Comparison of ENCODE assay signal across 18 cellular contexts in genomic region chr17:70102531-70102930, GRCh38. TPM values are rescaled to one million over a fixed set of nuclear protein-coding genes. Genes with fewer than 3 reads are reported as not detected.
DNase-seq lines count a peak whose midpoint lies in the region; TF ChIP-seq lines count a peak whose summit lies in the region.
"Had no signal": no experiment of that assay in that cellular context is flagged by ENCODE, and none has a peak within 500 bp of the region (broad histone marks: within the 10 kb centered on the region; RNA-seq: fewer than 3 reads in every experiment).

No MANE protein-coding gene starts in this region.

- peak overlapping the region; percentile 62 for H3K27ac ChIP-seq in BLaER1
- no peak overlapping the region for H3K27ac ChIP-seq in OCI-LY7 (ENCODE audit: low read depth, low read length, poor library complexity, severe bottlenecking)
- H3K27ac ChIP-seq: C4-2B had no signal

- H3K4me2 ChIP-seq in BLaER1 = peak overlapping the region; percentile 71
- peak overlapping the region; percentile 31; the same call in 1 of the 2 replicates for H3K4me2 ChIP-seq in OCI-LY7 (ENCODE audit: low read length)

- H2AFZ ChIP-seq in OCI-LY7 (ENCODE audit: low read length) = no peak overlapping the region; the same call in 1 of the 2 replicates

- H3K36me3 ChIP-seq in BLaER1 (no peaks in the 10 kb centered on the region), OCI-LY7 (ENCODE audit: insufficient read depth, low read length) (no peaks in the 10 kb centered on the region)

- no peaks in the 10 kb centered on the region for H3K27me3 ChIP-seq in BLaER1

- POLR2A ChIA-PET in OCI-LY7 (lab: Charles Lee) = no interaction called here

- intact Hi-C loops in OCI-LY7 (cut with micrococcal nuclease; ENCODE audit: unreplicated experiment) = no loop called here

- peak overlapping the region; percentile 30 for H3K27ac Mint-ChIP-seq in nephron progenitor cell
- H3K27ac Mint-ChIP-seq: CD8-positive, alpha-beta T cell; HFFc6 had no signal

- H3K4me3 Mint-ChIP-seq in nephron progenitor cell = no peak overlapping the region
- H3K4me3 Mint-ChIP-seq: CD8-positive, alpha-beta T cell; HFFc6 had no signal

- H3K27me3 Mint-ChIP-seq in nephron progenitor cell (ENCODE audit: low read depth, poor library complexity) = peaks cover 2% of the 10 kb centered on the region

- H3K9me3 ChIP-seq in BLaER1 = no peaks in the 10 kb centered on the region
- H3K9me3 ChIP-seq in OCI-LY7 (ENCODE audit: low read length) = no peaks in the 10 kb centered on the region

- H3K9me3 Mint-ChIP-seq in nephron progenitor cell = no peaks in the 10 kb centered on the region
- H3K9me3 Mint-ChIP-seq: CD8-positive, alpha-beta T cell; HFFc6 had no signal

- H3K4me3 ChIP-seq in BLaER1 = no peak overlapping the region
- no peak overlapping the region for H3K4me3 ChIP-seq in OCI-LY7 (ENCODE audit: low read depth, low read length, poor library complexity, severe bottlenecking)

- H3K4me1 Mint-ChIP-seq in nephron progenitor cell = peaks cover 15% of the 10 kb centered on the region

- H3K79me2 ChIP-seq in OCI-LY7 (ENCODE audit: insufficient read depth, low read depth, low read length) = no peaks in the 10 kb centered on the region

- CTCF ChIA-PET in OCI-LY7 (lab: Charles Lee; ENCODE audit: unreplicated experiment) = no interaction called here

- no peak for TF ChIP-seq CTCF in OCI-LY7 (conservative IDR thresholded peaks at IDR 0.05; ENCODE audit: low read length)
- no peak for TF ChIP-seq CTCF in nephron progenitor cell (IDR thresholded peaks at IDR 0.05)

- H4K20me1 ChIP-seq in BLaER1 (no peaks in the 10 kb centered on the region), OCI-LY7 (ENCODE audit: insufficient read depth, low read length) (no peaks in the 10 kb centered on the region)

- no peaks in the 10 kb centered on the region for H3K36me3 Mint-ChIP-seq in nephron progenitor cell (ENCODE audit: low read depth)
- H3K36me3 Mint-ChIP-seq: CD8-positive, alpha-beta T cell had no signal

- no peak overlapping the region for H3K9ac ChIP-seq in BLaER1

- DNase-seq in NOMO-1 treated with DMSO at 0.1 percent for 48 hours (lab: John Stamatoyannopoulos, UW; ENCODE audit: unreplicated experiment) = peak; percentile 72
- peak; percentile 13 for DNase-seq in OCI-LY7 (ENCODE audit: low spot score)
- no peak for DNase-seq in nephron progenitor cell
- no peak for DNase-seq in CD1c-positive myeloid dendritic cell (ENCODE audit: extremely low spot score)
- DNase-seq in NK-92 (lab: John Stamatoyannopoulos, UW; ENCODE audit: unreplicated experiment) = no peak
- no peak for DNase-seq in HK-2 (ENCODE audit: unreplicated experiment)
- no peak for DNase-seq in DMS79 (lab: John Stamatoyannopoulos, UW)
- DNase-seq: ACHN; CD8-positive, alpha-beta T cell; COR-L47; DMS153; DND-41; GDM1; HCEC 1CT; HFFc6 had no signal

- H3K4me1 ChIP-seq in BLaER1 (peaks cover 98% of the 10 kb centered on the region), OCI-LY7 (ENCODE audit: insufficient read depth, low read length, poor library complexity, severe bottlenecking) (peaks cover 12% of the 10 kb centered on the region)

- no peaks in the 10 kb centered on the region for H3K9me2 ChIP-seq in OCI-LY7 (ENCODE audit: insufficient read depth, low read length)

- no TSS peak for BruUV-seq in OCI-LY7 (replicated peaks; lab: Mats Ljungman, UMichigan)

RNA-seq across cellular contexts. Expression of gene KCNJ16, which starts 27.5 kb away (rescaled TPM):
- total RNA-seq in OCI-LY7 (2014; rRNA removed; shearing (Covaris generic)) = not detected in 2 replicates
- not detected in 2 replicates for total RNA-seq in OCI-LY7 (2022)
- total RNA-seq: CD8-positive, alpha-beta T cell; H4; HFFc6 had no signal

Comparison
In these comparisons a context has a peak if more than half of its experiments do, and no peak if none do; other contexts are left out.
1. DNase-seq: peak in NOMO-1 treated with DMSO at 0.1 percent for 48 hours (single experiment) and OCI-LY7 (single experiment); none in nephron progenitor cell (single experiment), CD1c-positive myeloid dendritic cell (single experiment), NK-92 (single experiment), HK-2 (single experiment) and DMS79 (single experiment).